Comparison of ENCODE assay signal across 8 cellular contexts in the genomic region with DNA sequence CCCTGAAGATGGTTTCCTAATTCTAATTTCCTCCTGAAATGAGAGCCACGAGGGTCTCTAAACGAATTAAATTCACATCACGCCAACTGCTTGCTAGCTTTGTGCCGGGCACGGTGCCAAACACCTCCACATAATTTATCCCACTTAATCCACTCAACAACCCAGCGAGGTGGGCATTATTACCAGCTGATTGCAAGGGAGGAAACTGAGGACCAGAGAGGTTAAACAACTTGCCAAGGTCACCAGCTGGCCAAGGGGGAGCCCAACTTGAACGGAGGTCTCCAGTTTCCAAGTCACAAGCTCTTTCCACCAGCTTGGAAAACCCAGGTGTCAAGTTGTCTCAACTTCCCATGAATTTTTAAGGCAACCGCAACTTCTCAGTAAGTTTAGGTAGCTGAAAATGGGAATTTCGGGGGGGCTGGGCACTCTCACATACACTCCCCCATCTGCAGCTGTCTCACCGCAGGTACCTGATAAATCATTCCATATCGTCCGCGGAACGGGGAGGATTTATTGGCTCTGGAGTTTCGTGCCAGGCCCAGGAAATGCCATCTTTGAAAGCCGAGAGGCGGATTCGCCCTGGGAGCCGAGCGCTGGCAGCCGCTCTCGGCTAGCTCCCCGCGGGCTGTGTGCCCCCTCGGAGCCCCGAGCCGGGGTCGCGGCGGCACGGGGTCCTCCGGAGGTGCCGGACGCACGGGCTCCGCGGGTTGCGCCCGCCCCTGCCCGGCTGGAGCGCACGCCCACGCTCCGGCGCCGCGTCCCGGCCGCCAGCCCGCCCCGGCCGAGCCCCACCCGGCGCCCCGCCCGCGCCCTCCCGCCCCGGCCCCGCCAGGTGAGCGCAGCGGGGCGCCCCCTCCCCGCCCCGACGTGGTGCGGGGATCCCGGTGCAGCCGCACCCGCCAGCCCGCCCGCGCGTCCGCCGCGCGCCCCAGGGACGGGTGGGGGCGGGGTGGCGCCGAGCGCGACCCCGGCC. TPM values are rescaled to one million over a fixed set of nuclear protein-coding genes. Genes with fewer than 3 reads are reported as not detected.
DNase-seq lines count a peak whose midpoint lies in the region; ATAC-seq and TF ChIP-seq lines count a peak whose summit lies in the region.

No MANE protein-coding gene starts in this region.

- H3K4me3 ChIP-seq in epithelial cell of proximal tubule (ENCODE audit: low read depth, low read length) (peak overlapping the region; percentile 65), ovary (peak overlapping the region; percentile 37)

- 5 to 20% (median 11%) methylated on average over 20 to 85 of the region's 85 CpGs for WGBS in ovary, 3 donors

- DNase-seq in NCI-H526 (lab: John Stamatoyannopoulos, UW) (peak; percentile 14 to 38), epithelial cell of proximal tubule (ENCODE audit: low read depth) (no peak), ovary (no peak), NCI-H1436 treated with DMSO at 0.1 percent for 48 hours (lab: John Stamatoyannopoulos, UW) (no peak)

- H3K27me3 ChIP-seq in ovary: no peaks in the 10 kb centered on the region

- H3K4me1 ChIP-seq in ES-I3 (ENCODE audit: insufficient read depth, low read length): no peaks in the 10 kb centered on the region
- peaks cover 1% of the 10 kb centered on the region for H3K4me1 ChIP-seq in ovary (ENCODE audit: insufficient read depth)

- no peaks in the 10 kb centered on the region for H3K9me3 ChIP-seq in ES-I3 (ENCODE audit: control insufficient read depth, insufficient read depth, low read length)
- H3K9me3 ChIP-seq in ovary: no peaks in the 10 kb centered on the region

- no peak for TF ChIP-seq EP300 in ovary (IDR thresholded peaks at IDR 0.05)

- no peaks in the 10 kb centered on the region for H3K36me3 ChIP-seq in ES-I3 (ENCODE audit: insufficient read depth, low read length)
- no peaks in the 10 kb centered on the region for H3K36me3 ChIP-seq in ovary

- intact Hi-C loops in ovary (cut with DNase I): no loop called here

- TF ChIP-seq CTCF in epithelial cell of proximal tubule (conservative IDR thresholded peaks at IDR 0.05; ENCODE audit: low read depth, low read length): no peak
- no peak for TF ChIP-seq CTCF in ovary (IDR thresholded peaks at IDR 0.05)

- peak overlapping the region; percentile 62 for H3K9ac ChIP-seq in ES-I3 (ENCODE audit: low read depth, low read length)

- no peak for TF ChIP-seq POLR2A in ovary (IDR thresholded peaks at IDR 0.05)

- no peak overlapping the region for H3K27ac ChIP-seq in ovary

- ATAC-seq in HG03139 (IDR thresholded peaks at IDR 0.05; ENCODE audit: unreplicated experiment): no peak
- no peak for ATAC-seq in HG02981 (IDR thresholded peaks at IDR 0.05; ENCODE audit: unreplicated experiment)
- no peak for ATAC-seq in HG02642 (IDR thresholded peaks at IDR 0.05; ENCODE audit: poor library complexity, unreplicated experiment)

RNA-seq across cellular contexts. Expression of gene PTPN3, which starts 0.6 kb away (rescaled TPM):
- total RNA-seq in epithelial cell of proximal tubule: 33.0 and 53.0 TPM in 2 replicates
- 10 to 100 TPM in 1 of 7 donors, 1 to 10 TPM in 4, under 1 TPM in 2; 0.20 to 17.8 (median 1.6) TPM for total RNA-seq in ovary
- 1 to 10 TPM in 1 of 2 donors, under 1 TPM in 1; 0.59 to 1.9 TPM for polyA plus RNA-seq in ovary

Comparison
In these comparisons a context has a peak if more than half of its experiments do, and no peak if none do; other contexts are left out.
1. DNase-seq: peak in NCI-H526 (2 of 2); none in epithelial cell of proximal tubule (single experiment), ovary (0 of 5) and NCI-H1436 treated with DMSO at 0.1 percent for 48 hours (single experiment).